In the genomic region with DNA sequence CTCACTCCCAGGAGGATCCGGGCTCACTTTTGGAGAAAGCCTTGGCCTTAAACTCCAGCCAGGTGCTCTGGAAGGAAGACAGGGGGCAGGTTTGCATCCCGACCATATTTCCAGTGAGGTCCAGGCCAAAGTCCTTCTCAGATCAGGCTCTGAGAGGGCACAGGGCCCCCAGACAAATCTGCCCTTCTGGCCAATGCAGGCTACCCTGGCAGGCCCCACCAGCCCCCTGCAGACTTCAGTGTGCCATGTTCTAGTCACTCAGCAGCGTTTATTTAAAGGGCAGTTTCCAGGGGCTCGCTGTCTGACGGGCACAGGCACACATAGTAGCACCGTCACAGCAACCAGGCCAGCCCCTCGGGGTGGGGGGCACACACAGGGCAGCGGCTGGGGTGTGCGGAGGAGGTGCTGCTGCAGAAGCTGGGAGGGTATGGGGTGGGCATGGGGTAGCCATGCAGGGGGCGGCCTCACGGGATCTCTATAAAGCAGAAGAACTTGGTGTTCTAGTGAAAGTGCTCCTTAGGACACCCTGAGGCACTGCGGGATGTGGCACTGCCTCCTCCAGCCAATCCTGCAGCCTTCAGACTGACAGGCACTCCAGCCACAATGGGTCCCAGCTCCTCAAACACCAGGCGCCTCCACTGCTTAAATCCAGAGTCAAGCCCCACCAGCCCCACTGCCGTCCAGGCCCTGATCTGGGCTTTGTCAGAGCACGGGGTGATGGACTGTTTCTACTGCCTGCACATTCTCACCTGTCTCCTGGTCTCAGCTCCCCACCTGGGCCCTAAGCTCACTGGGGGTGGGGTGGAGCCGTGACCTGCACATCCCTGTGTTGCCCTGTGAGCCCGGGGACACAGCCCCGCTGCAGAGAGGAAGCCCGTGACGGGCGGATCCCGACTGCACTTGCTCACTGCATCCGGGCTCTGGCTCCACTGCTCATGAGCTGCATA, we compare ENCODE assay signal across 21 cellular contexts.
"Had no signal": no experiment of that assay in that cellular context is flagged by ENCODE, and none has a peak within 500 bp of the region (broad histone marks: within the 10 kb centered on the region; RNA-seq: fewer than 3 reads in every experiment).

No MANE protein-coding gene starts in this region.

- H3K27ac ChIP-seq: ascending aorta, testis, upper lobe of left lung had no signal

- H3K9me3 Mint-ChIP-seq: activated naive CD4-positive, alpha-beta T cell treated with anti-CD3 and anti-CD28 coated beads, Interleukin-2, amount 50 U/mL, for 24 hours; mesothelial cell of epicardium; nephron; stimulated activated naive CD8-positive, alpha-beta T cell treated with anti-CD3 and anti-CD28 coated beads, Interleukin-15, amount 100 ng/mL, for 72 hours; T-cell; WTC11 had no signal

- DNase-seq: activated CD4-positive, alpha-beta T cell treated with anti-CD3 and anti-CD28 coated beads for 36 hours; activated CD4-positive, alpha-beta T cell treated with anti-CD3 and anti-CD28 coated beads, Interleukin-2, amount 50 U/mL, for 48 hours; activated effector memory CD4-positive, alpha-beta T cell treated with Interleukin-2 at 50 U/mL for 16 hours; activated T-cell treated with anti-CD3 and anti-CD28 coated beads, Interleukin-2, amount 50 U/mL, for 48 hours; cerebellar nuclear complex; effector memory CD4-positive, alpha-beta T cell; left colon; SK-N-SH; small intestine; stimulated activated CD4-positive, alpha-beta T cell treated with anti-CD3 and anti-CD28 coated beads, Interleukin-15, amount 100 ng/mL, for 24 hours; stimulated activated CD4-positive, alpha-beta T cell treated with anti-CD3 and anti-CD28 coated beads, Interleukin-2, amount 100 ng/mL, for 48 hours; stimulated activated naive CD8-positive, alpha-beta T cell treated with anti-CD3 and anti-CD28 coated beads, Interleukin-15, amount 100 ng/mL, for 72 hours; T-cell had no signal

- H3K4me2 ChIP-seq: SK-N-SH had no signal

- H3K27me3 ChIP-seq: ascending aorta, testis, upper lobe of left lung had no signal

- H3K27me3 Mint-ChIP-seq: activated CD4-positive, alpha-beta T cell treated with anti-CD3 and anti-CD28 coated beads for 36 hours; activated naive CD4-positive, alpha-beta T cell treated with anti-CD3 and anti-CD28 coated beads, Interleukin-2, amount 50 U/mL, for 24 hours; progenitor cell of endocrine pancreas; stimulated activated naive CD8-positive, alpha-beta T cell treated with anti-CD3 and anti-CD28 coated beads, Interleukin-15, amount 100 ng/mL, for 72 hours; T-cell had no signal

- H3K4me3 Mint-ChIP-seq: activated CD4-positive, alpha-beta T cell treated with anti-CD3 and anti-CD28 coated beads for 36 hours; activated naive CD4-positive, alpha-beta T cell treated with anti-CD3 and anti-CD28 coated beads, Interleukin-2, amount 50 U/mL, for 24 hours; mesothelial cell of epicardium; nephron; stimulated activated naive CD8-positive, alpha-beta T cell treated with anti-CD3 and anti-CD28 coated beads, Interleukin-15, amount 100 ng/mL, for 72 hours; T-cell; WTC11 had no signal

- H3K4me1 Mint-ChIP-seq: activated CD4-positive, alpha-beta T cell treated with anti-CD3 and anti-CD28 coated beads for 36 hours; activated naive CD4-positive, alpha-beta T cell treated with anti-CD3 and anti-CD28 coated beads, Interleukin-2, amount 50 U/mL, for 24 hours; mesothelial cell of epicardium; nephron; stimulated activated naive CD8-positive, alpha-beta T cell treated with anti-CD3 and anti-CD28 coated beads, Interleukin-15, amount 100 ng/mL, for 72 hours; T-cell; WTC11 had no signal

- H3K9me2 ChIP-seq: SK-N-SH had no signal

- H3K4me1 ChIP-seq: ascending aorta, testis, upper lobe of left lung had no signal

- H3K4me3 ChIP-seq: ascending aorta, testis, upper lobe of left lung had no signal

- H3K27ac Mint-ChIP-seq: activated CD4-positive, alpha-beta T cell treated with anti-CD3 and anti-CD28 coated beads for 36 hours; activated naive CD4-positive, alpha-beta T cell treated with anti-CD3 and anti-CD28 coated beads, Interleukin-2, amount 50 U/mL, for 24 hours; mesothelial cell of epicardium; nephron; progenitor cell of endocrine pancreas; T-cell; WTC11 had no signal

- H3K9me3 ChIP-seq: ascending aorta, SK-N-SH, testis, upper lobe of left lung had no signal
